Comparison of ENCODE assay signal across 20 cellular contexts in the genomic region with DNA sequence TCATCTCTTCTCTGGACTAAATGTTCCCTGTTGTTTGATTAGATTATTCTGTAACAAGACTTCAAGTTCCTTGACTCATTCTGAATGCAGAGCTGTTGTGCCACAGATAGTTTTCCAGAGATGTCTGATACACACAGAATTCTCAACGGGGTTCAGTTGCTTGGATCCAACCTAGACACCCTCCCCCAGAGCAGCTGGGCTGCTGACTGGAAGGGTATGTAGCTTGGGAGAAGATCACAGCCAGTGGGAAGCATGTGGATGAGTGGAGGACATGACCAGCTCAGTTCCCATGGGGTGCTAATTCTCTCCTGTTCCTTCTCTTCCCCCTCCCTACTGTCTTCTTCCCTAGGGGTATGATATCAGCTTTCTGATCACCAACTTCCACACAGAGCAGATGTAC. TPM values are rescaled to one million over a fixed set of nuclear protein-coding genes. Genes with fewer than 3 reads are reported as not detected.
DNase-seq lines count a peak whose midpoint lies in the region; ATAC-seq and TF ChIP-seq lines count a peak whose summit lies in the region.
"Had no signal": no experiment of that assay in that cellular context is flagged by ENCODE, and none has a peak within 500 bp of the region (broad histone marks: within the 10 kb centered on the region; RNA-seq: fewer than 3 reads in every experiment).

No MANE protein-coding gene starts in this region.

- no peaks in the 10 kb centered on the region for H3K9me3 Mint-ChIP-seq in activated naive CD4-positive, alpha-beta T cell treated with anti-CD3 and anti-CD28 coated beads for 36 hours
- H3K9me3 Mint-ChIP-seq: T-helper 2 cell treated with Interferon-gamma antibody and Interleukin-4, amounts not matched to agents 5 μg/mL and 100 μg/mL, for 36 hours had no signal

- H3K36me3 ChIP-seq in right atrium auricular region (peaks cover 78% of the 10 kb centered on the region), skeletal muscle tissue (ENCODE audit: control insufficient read depth in 3 of 3, insufficient read depth in 3 of 3, low read length in 3 of 3) (peaks cover 58 to 70% (median 69%) of the 10 kb centered on the region in 3 donors)

- H3K4me3 ChIP-seq in right atrium auricular region (no peak overlapping the region), skeletal muscle tissue (ENCODE audit: low read length in 3 of 3) (peak overlapping the region in 1 of 3 donors; percentile 12)
- H3K4me3 ChIP-seq: prostate gland, upper lobe of left lung had no signal

- peaks cover 12% of the 10 kb centered on the region for H3K4me1 Mint-ChIP-seq in activated naive CD4-positive, alpha-beta T cell treated with anti-CD3 and anti-CD28 coated beads for 36 hours (ENCODE audit: low read depth)
- peaks cover 20% of the 10 kb centered on the region for H3K4me1 Mint-ChIP-seq in T-helper 17 cell

- ATAC-seq in T-helper 17 cell = no peak
- ATAC-seq in HG03521 (IDR thresholded peaks at IDR 0.05; ENCODE audit: unreplicated experiment) = no peak
- ATAC-seq in GM19023 (IDR thresholded peaks at IDR 0.05; ENCODE audit: unreplicated experiment) = no peak
- ATAC-seq: left colon had no signal

- H3K27ac ChIP-seq in right atrium auricular region (peak overlapping the region; percentile 63 to 74), skeletal muscle tissue (ENCODE audit: low read depth, low read length) (peak overlapping the region; percentile 92)
- H3K27ac ChIP-seq: KMS-11, prostate gland, upper lobe of left lung had no signal

- H3K9ac ChIP-seq in skeletal muscle tissue (ENCODE audit: low read depth in 1 of 3, low read length in 3 of 3) = peak overlapping the region in 1 of 3 donors; percentile 47
- H3K9ac ChIP-seq: KMS-11 had no signal

- peaks cover 46% of the 10 kb centered on the region for H3K36me3 Mint-ChIP-seq in activated naive CD4-positive, alpha-beta T cell treated with anti-CD3 and anti-CD28 coated beads for 36 hours (ENCODE audit: low read depth)
- H3K36me3 Mint-ChIP-seq in T-helper 17 cell (ENCODE audit: low read depth) = peaks cover 5% of the 10 kb centered on the region

- CTCF ChIA-PET in activated naive CD4-positive, alpha-beta T cell treated with anti-CD3 and anti-CD28 coated beads for 36 hours (lab: Charles Lee) = no interaction called here

- H3K27ac Mint-ChIP-seq in activated naive CD4-positive, alpha-beta T cell treated with anti-CD3 and anti-CD28 coated beads for 36 hours = peak overlapping the region; percentile 72
- peak overlapping the region; percentile 86 for H3K27ac Mint-ChIP-seq in T-helper 17 cell
- H3K27ac Mint-ChIP-seq: T-helper 2 cell treated with Interferon-gamma antibody and Interleukin-4, amounts not matched to agents 5 μg/mL and 100 μg/mL, for 36 hours had no signal

- H3K9me3 ChIP-seq in T-helper 17 cell (ENCODE audit: control insufficient read depth, low read length, poor library complexity, severe bottlenecking) = no peaks in the 10 kb centered on the region
- no peaks in the 10 kb centered on the region for H3K9me3 ChIP-seq in right atrium auricular region
- no peaks in the 10 kb centered on the region for H3K9me3 ChIP-seq in skeletal muscle tissue (ENCODE audit: control insufficient read depth in 3 of 3, low read length in 3 of 3)
- H3K9me3 ChIP-seq: prostate gland, upper lobe of left lung had no signal

- DNase-seq in activated naive CD4-positive, alpha-beta T cell treated with anti-CD3 and anti-CD28 coated beads for 36 hours = no peak
- DNase-seq in activated naive CD4-positive, alpha-beta T cell treated with anti-CD3 and anti-CD28 coated beads, Interleukin-2, amount 50 U/mL, for 16 hours = no peak
- DNase-seq in T-helper 17 cell (no peak), right atrium auricular region (ENCODE audit: low spot score) (no peak), SW480 (ENCODE audit: low spot score) (no peak)
- DNase-seq: activated CD8-positive, alpha-beta memory T cell treated with anti-CD3 and anti-CD28 coated beads, Interleukin-2, amount 50 U/mL, for 48 hours; DND-41; HCEC 1CT; left colon; NCI-H1092 treated with DMSO at 0.1 percent for 48 hours; NCI-H2081 treated with DMSO at 0.1 percent for 48 hours; NCI-H510A treated with DMSO at 0.1 percent for 48 hours; SHP77 treated with DMSO at 0.1 percent for 48 hours; upper lobe of left lung had no signal

- intact Hi-C loops in activated naive CD4-positive, alpha-beta T cell treated with anti-CD3 and anti-CD28 coated beads for 36 hours (cut with micrococcal nuclease) = loop anchor here (10.0 kb wide), 1 partner anchor 299 kb away; no protein-coding TSS in a partner anchor

- H3K27me3 ChIP-seq in right atrium auricular region = no peaks in the 10 kb centered on the region
- H3K27me3 ChIP-seq in skeletal muscle tissue (ENCODE audit: control insufficient read depth in 3 of 3, insufficient read depth in 3 of 3, low read length in 3 of 3) = no peaks in the 10 kb centered on the region
- H3K27me3 ChIP-seq: upper lobe of left lung had no signal

- H3K4me1 ChIP-seq in right atrium auricular region (peaks cover 0 to 8% of the 10 kb centered on the region in 2 donors), skeletal muscle tissue (ENCODE audit: control insufficient read depth in 3 of 3, insufficient read depth in 3 of 3, low read length in 3 of 3) (peaks cover 6 to 15% (median 11%) of the 10 kb centered on the region in 3 donors)
- H3K4me1 ChIP-seq: prostate gland had no signal

- H3K27me3 Mint-ChIP-seq in activated naive CD4-positive, alpha-beta T cell treated with anti-CD3 and anti-CD28 coated beads for 36 hours (ENCODE audit: low read depth) = no peaks in the 10 kb centered on the region
- H3K27me3 Mint-ChIP-seq in T-helper 17 cell = no peaks in the 10 kb centered on the region

- no peak for TF ChIP-seq CTCF in right atrium auricular region (IDR thresholded peaks at IDR 0.05)

- no peak overlapping the region for H3K4me3 Mint-ChIP-seq in activated naive CD4-positive, alpha-beta T cell treated with anti-CD3 and anti-CD28 coated beads for 36 hours
- no peak overlapping the region for H3K4me3 Mint-ChIP-seq in T-helper 17 cell
- H3K4me3 Mint-ChIP-seq: T-helper 2 cell treated with Interferon-gamma antibody and Interleukin-4, amounts not matched to agents 5 μg/mL and 100 μg/mL, for 36 hours had no signal

RNA-seq across cellular contexts. Expression of a gene that starts 6.6 kb away (rescaled TPM):
- 10 to 100 TPM; 46.3 to 47.1 TPM for total RNA-seq in activated naive CD4-positive, alpha-beta T cell treated with anti-CD3 and anti-CD28 coated beads for 36 hours
- 10 to 100 TPM; 87.2 to 88.7 TPM for total RNA-seq in T-helper 17 cell
- 10 to 100 TPM; 12.2 to 13.1 TPM for total RNA-seq in right atrium auricular region
- total RNA-seq in skeletal muscle tissue = 13.6 TPM

RNA-seq across cellular contexts. Expression of a gene that starts 10.6 kb away (rescaled TPM):
- 100 to 1,000 TPM; 141 to 144 TPM for total RNA-seq in activated naive CD4-positive, alpha-beta T cell treated with anti-CD3 and anti-CD28 coated beads for 36 hours
- 100 to 1,000 TPM; 155 to 192 TPM for total RNA-seq in T-helper 17 cell
- total RNA-seq in right atrium auricular region = 10 to 100 TPM; 69.0 to 89.6 TPM
- 65.2 TPM for total RNA-seq in skeletal muscle tissue

RNA-seq across cellular contexts. Expression of a gene that starts 11.2 kb away (rescaled TPM):
- 10 to 100 TPM; 62.4 to 67.6 TPM for total RNA-seq in activated naive CD4-positive, alpha-beta T cell treated with anti-CD3 and anti-CD28 coated beads for 36 hours
- total RNA-seq in T-helper 17 cell (10 to 100 TPM; 32.2 to 35.2 TPM), right atrium auricular region (10 to 100 TPM; 43.6 to 57.3 TPM), skeletal muscle tissue (27.1 TPM)

RNA-seq across cellular contexts. Expression of a gene that starts 33.7 kb away (rescaled TPM):
- total RNA-seq in activated naive CD4-positive, alpha-beta T cell treated with anti-CD3 and anti-CD28 coated beads for 36 hours = 10 to 100 TPM; 18.9 to 19.5 TPM
- 1 to 10 TPM; 1.9 to 2.2 TPM for total RNA-seq in T-helper 17 cell
- 10 to 100 TPM; 16.4 to 40.2 TPM for total RNA-seq in right atrium auricular region
- total RNA-seq in skeletal muscle tissue = 23.0 TPM

RNA-seq across cellular contexts. Expression of a gene that starts 40.3 kb away (rescaled TPM):
- total RNA-seq in activated naive CD4-positive, alpha-beta T cell treated with anti-CD3 and anti-CD28 coated beads for 36 hours = 10 to 100 TPM; 82.0 to 83.7 TPM
- total RNA-seq in T-helper 17 cell (10 to 100 TPM; 19.0 to 20.8 TPM), right atrium auricular region (10 to 100 TPM; 46.7 to 55.2 TPM), skeletal muscle tissue (14.6 TPM)
